12 cellular contexts compared by ENCODE assay signal in the genomic region with DNA sequence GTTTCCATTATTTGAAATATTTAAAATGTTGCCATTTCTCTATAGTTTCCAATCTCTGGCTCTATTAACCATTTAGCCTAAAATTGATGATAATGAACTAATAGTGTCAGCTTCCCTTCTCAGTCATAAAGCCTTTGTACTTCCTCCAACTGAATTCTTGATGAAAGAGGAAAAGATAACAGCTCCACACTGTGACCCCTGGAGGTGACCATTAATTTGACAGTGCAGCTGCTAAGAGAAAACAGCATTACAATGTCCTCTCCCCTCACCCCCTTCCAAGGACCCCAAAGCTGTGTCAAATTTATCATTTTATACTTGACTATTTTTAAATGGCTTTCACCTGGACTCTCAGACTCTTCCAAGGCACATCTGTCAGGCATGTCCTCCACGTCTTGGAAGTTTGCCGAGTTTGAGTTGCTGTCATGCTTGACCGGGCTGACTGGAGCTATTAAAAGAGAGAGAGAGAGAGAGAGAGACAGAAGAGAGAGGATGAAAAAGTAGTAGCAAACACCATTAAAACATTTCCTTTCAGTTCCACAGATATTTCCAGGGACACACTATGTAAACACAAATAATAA.
DNase-seq lines count a peak whose midpoint lies in the region; ATAC-seq and TF ChIP-seq lines count a peak whose summit lies in the region.
"Had no signal": no experiment of that assay in that cellular context is flagged by ENCODE, and none has a peak within 500 bp of the region (broad histone marks: within the 10 kb centered on the region; RNA-seq: fewer than 3 reads in every experiment).

No MANE protein-coding gene starts in this region.

- H3K9me3 Mint-ChIP-seq in activated T-helper 2 cell treated with anti-CD3 and anti-CD28 coated beads, Interferon-gamma antibody, Interleukin-2, Interleukin-4, amounts not matched to agents 10 μg/mL and 5 μg/mL and 100 μg/mL, durations not matched to agents 14 hours and 24 hours and 36 hours = no peaks in the 10 kb centered on the region
- H3K9me3 Mint-ChIP-seq: activated T-cell treated with anti-CD3 and anti-CD28 coated beads, Interleukin-2, amount 50 U/mL, for 24 hours had no signal

- peak; percentile 33 to 38 for ATAC-seq in left cardiac atrium
- no peak for ATAC-seq in HG03460 (IDR thresholded peaks at IDR 0.05; ENCODE audit: unreplicated experiment)

- no peak overlapping the region for H3K4me3 ChIP-seq in right atrium auricular region
- no peak overlapping the region for H3K4me3 ChIP-seq in mammary epithelial cell (replicated peaks in 1 of 3; ENCODE audit: insufficient read depth in 1 of 3, low read depth in 2 of 3, low read length in 3 of 3)
- H3K4me3 ChIP-seq: psoas muscle, uterus had no signal

- H3K27me3 Mint-ChIP-seq in activated T-helper 2 cell treated with anti-CD3 and anti-CD28 coated beads, Interferon-gamma antibody, Interleukin-2, Interleukin-4, amounts not matched to agents 10 μg/mL and 5 μg/mL and 100 μg/mL, durations not matched to agents 14 hours and 24 hours and 36 hours (ENCODE audit: low read depth) = no peaks in the 10 kb centered on the region
- H3K27me3 Mint-ChIP-seq: activated T-cell treated with anti-CD3 and anti-CD28 coated beads, Interleukin-2, amount 50 U/mL, for 24 hours had no signal

- in situ Hi-C loops in mammary epithelial cell (cut with MboI; ENCODE audit: low sequenced_read_pairs in 2 of 2) = no loop called here

- H3K9me3 ChIP-seq in right atrium auricular region (no peaks in the 10 kb centered on the region), mammary epithelial cell (replicated peaks; ENCODE audit: insufficient read depth, low read length) (no peaks in the 10 kb centered on the region)
- H3K9me3 ChIP-seq: psoas muscle, uterus had no signal

- DNase-seq in left cardiac atrium (peak; percentile 29), right atrium auricular region (ENCODE audit: low spot score) (no peak), NCI-H2227 treated with DMSO at 0.1 percent for 48 hours (lab: John Stamatoyannopoulos, UW) (peak; percentile 16), mammary epithelial cell (peak; percentile 19), amygdala (lab: John Stamatoyannopoulos, UW) (no peak)
- no peak for DNase-seq in activated T-helper 2 cell treated with anti-CD3 and anti-CD28 coated beads, Interferon-gamma antibody, Interleukin-2, Interleukin-4, amounts not matched to agents 10 μg/mL and 5 μg/mL and 100 μg/mL, durations not matched to agents 14 hours and 24 hours and 36 hours (ENCODE audit: low spot score)
- DNase-seq in activated CD8-positive, alpha-beta memory T cell treated with anti-CD3 and anti-CD28 coated beads, Interleukin-2, amount 50 U/mL, for 48 hours = no peak
- DNase-seq: activated CD4-positive, alpha-beta T cell treated with anti-CD3 and anti-CD28 coated beads for 1 hour; activated T-cell treated with anti-CD3 and anti-CD28 coated beads, Interleukin-2, amount 50 U/mL, for 24 hours; psoas muscle; uterus had no signal

- dilution Hi-C loops in mammary epithelial cell (cut with HindIII; ENCODE audit: low sequenced_read_pairs) = no loop called here

- H3K4me2 ChIP-seq in mammary epithelial cell (ENCODE audit: insufficient read depth, low read depth, low read length) = no peak overlapping the region

- no peaks in the 10 kb centered on the region for H3K27me3 ChIP-seq in right atrium auricular region
- no peaks in the 10 kb centered on the region for H3K27me3 ChIP-seq in mammary epithelial cell (ENCODE audit: insufficient read depth, low read length)
- H3K27me3 ChIP-seq: uterus had no signal

- no peak overlapping the region for H3K27ac Mint-ChIP-seq in activated T-helper 2 cell treated with anti-CD3 and anti-CD28 coated beads, Interferon-gamma antibody, Interleukin-2, Interleukin-4, amounts not matched to agents 10 μg/mL and 5 μg/mL and 100 μg/mL, durations not matched to agents 14 hours and 24 hours and 36 hours
- H3K27ac Mint-ChIP-seq: activated T-cell treated with anti-CD3 and anti-CD28 coated beads, Interleukin-2, amount 50 U/mL, for 24 hours had no signal

- no TSS peak for BruUV-seq in mammary epithelial cell (replicated peaks; lab: Mats Ljungman, UMichigan)

- CTCF ChIA-PET in mammary epithelial cell (lab: Charles Lee; ENCODE audit: low non-redundant PET) = no interaction called here

- TF ChIP-seq CTCF in right atrium auricular region (IDR thresholded peaks at IDR 0.05) (no peak), mammary epithelial cell (conservative IDR thresholded peaks at IDR 0.05 in 1 of 2, IDR thresholded peaks at IDR 0.05 in 1 of 2; ENCODE audit: extremely low read depth in 1 of 2, insufficient read depth in 1 of 2, low read depth in 1 of 2, low read length in 2 of 2) (no peak)

- H3K36me3 ChIP-seq in right atrium auricular region = no peaks in the 10 kb centered on the region
- H3K36me3 ChIP-seq in mammary epithelial cell (ENCODE audit: insufficient read depth, low read length) = no peaks in the 10 kb centered on the region

- no peak overlapping the region for H3K4me3 Mint-ChIP-seq in activated T-helper 2 cell treated with anti-CD3 and anti-CD28 coated beads, Interferon-gamma antibody, Interleukin-2, Interleukin-4, amounts not matched to agents 10 μg/mL and 5 μg/mL and 100 μg/mL, durations not matched to agents 14 hours and 24 hours and 36 hours (ENCODE audit: low read depth)
- H3K4me3 Mint-ChIP-seq: activated T-cell treated with anti-CD3 and anti-CD28 coated beads, Interleukin-2, amount 50 U/mL, for 24 hours had no signal

- no peaks in the 10 kb centered on the region for H3K36me3 Mint-ChIP-seq in activated T-helper 2 cell treated with anti-CD3 and anti-CD28 coated beads, Interferon-gamma antibody, Interleukin-2, Interleukin-4, amounts not matched to agents 10 μg/mL and 5 μg/mL and 100 μg/mL, durations not matched to agents 14 hours and 24 hours and 36 hours (ENCODE audit: low read depth)

- no peak overlapping the region for H2AFZ ChIP-seq in mammary epithelial cell (ENCODE audit: low read depth, low read length)

- H3K4me1 ChIP-seq in right atrium auricular region (no peaks in the 10 kb centered on the region), mammary epithelial cell (ENCODE audit: insufficient read depth, low read length) (no peaks in the 10 kb centered on the region)
- H3K4me1 ChIP-seq: psoas muscle, uterus had no signal

- no peaks in the 10 kb centered on the region for H4K20me1 ChIP-seq in mammary epithelial cell (ENCODE audit: insufficient read depth, low read length)

- no peaks in the 10 kb centered on the region for H3K79me2 ChIP-seq in mammary epithelial cell (ENCODE audit: insufficient read depth, low read length)

- intact Hi-C loops in left cardiac atrium (cut with DNase I) (no loop called here), mammary epithelial cell (cut with micrococcal nuclease) (no loop called here)
- intact Hi-C loops in activated T-helper 2 cell treated with anti-CD3 and anti-CD28 coated beads, Interferon-gamma antibody, Interleukin-2, Interleukin-4, amounts not matched to agents 10 μg/mL and 5 μg/mL and 100 μg/mL, durations not matched to agents 14 hours and 24 hours and 36 hours (cut with micrococcal nuclease) = no loop called here

- whole genome bisulfite sequencing in mammary epithelial cell (ENCODE audit: low coverage, missing lambda C conversion rate) = 64% methylated on average over 3 of the region's 3 CpGs

- H3K27ac ChIP-seq in right atrium auricular region (no peak overlapping the region), mammary epithelial cell (ENCODE audit: insufficient read depth, low read depth, low read length) (no peak overlapping the region)
- H3K27ac ChIP-seq: psoas muscle, uterus had no signal

- no peaks in the 10 kb centered on the region for H3K4me1 Mint-ChIP-seq in activated T-helper 2 cell treated with anti-CD3 and anti-CD28 coated beads, Interferon-gamma antibody, Interleukin-2, Interleukin-4, amounts not matched to agents 10 μg/mL and 5 μg/mL and 100 μg/mL, durations not matched to agents 14 hours and 24 hours and 36 hours (ENCODE audit: low read depth)

- no peak overlapping the region for H3K9ac ChIP-seq in mammary epithelial cell (ENCODE audit: insufficient read depth, low read length)

Comparison
In these comparisons a context has a peak if more than half of its experiments do, and no peak if none do; other contexts are left out.
1. DNase-seq: peak in left cardiac atrium (single experiment), NCI-H2227 treated with DMSO at 0.1 percent for 48 hours (single experiment) and mammary epithelial cell (single experiment); none in right atrium auricular region (single experiment), activated T-helper 2 cell treated with anti-CD3 and anti-CD28 coated beads, Interferon-gamma antibody, Interleukin-2, Interleukin-4, amounts not matched to agents 10 μg/mL and 5 μg/mL and 100 μg/mL, durations not matched to agents 14 hours and 24 hours and 36 hours (single experiment), activated CD8-positive, alpha-beta memory T cell treated with anti-CD3 and anti-CD28 coated beads, Interleukin-2, amount 50 U/mL, for 48 hours (single experiment) and amygdala (0 of 56).